In the genomic region with DNA sequence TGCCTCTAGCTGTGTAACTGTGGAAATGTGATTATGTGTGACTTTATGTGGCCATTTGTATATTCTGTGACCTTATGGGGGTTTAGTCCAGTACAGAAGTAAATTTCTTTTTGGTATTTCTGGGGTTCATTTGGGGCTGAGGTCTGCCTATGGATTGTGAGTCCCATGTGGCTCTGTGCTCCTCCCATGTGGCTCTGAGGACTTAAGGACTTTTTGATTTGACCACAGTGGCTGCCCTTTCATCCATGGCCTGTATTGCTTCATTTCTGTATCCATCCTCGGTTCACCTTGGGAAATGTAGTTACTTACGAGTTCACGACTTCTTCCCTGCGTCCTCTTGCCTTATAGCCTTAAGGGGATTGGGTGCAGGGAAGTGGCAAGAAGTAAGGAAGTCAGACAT, we compare ENCODE assay signal across 9 cellular contexts. TPM values are rescaled to one million over a fixed set of nuclear protein-coding genes. Genes with fewer than 3 reads are reported as not detected.
A peak's percentile ranks its signal among the peaks of the same experiment; 100 is the strongest.
DNase-seq lines count a peak whose midpoint lies in the region; ATAC-seq and TF ChIP-seq lines count a peak whose summit lies in the region.
"Had no signal": no experiment of that assay in that cellular context is flagged by ENCODE, and none has a peak within 500 bp of the region (broad histone marks: within the 10 kb centered on the region; RNA-seq: fewer than 3 reads in every experiment).

No MANE protein-coding gene starts in this region.

- H2BK5ac ChIP-seq in neuronal stem cell (ENCODE audit: low read length) = no peak overlapping the region

- TF ChIP-seq POLR2A in NB4 (IDR thresholded peaks at IDR 0.05; ENCODE audit: extremely low read depth, insufficient read length) = no peak

- H3K4me1 ChIP-seq in ectodermal cell (ENCODE audit: control insufficient read depth, insufficient read depth, low read length) (no peaks in the 10 kb centered on the region), neuronal stem cell (ENCODE audit: control insufficient read depth in 2 of 2, insufficient read depth in 1 of 2, low read depth in 1 of 2, low read length in 2 of 2) (peaks cover 2 to 7% of the 10 kb centered on the region in 2 donors)

- H2AK5ac ChIP-seq in neuronal stem cell (ENCODE audit: low read depth, low read length) = no peak overlapping the region

- H4K91ac ChIP-seq in neuronal stem cell (ENCODE audit: low read depth, low read length, poor library complexity) = no peak overlapping the region

- in situ Hi-C loops in Caki2 (cut with HindIII; ENCODE audit: low pct_unique_long_range_greater_than_20kb, low sequenced_read_pairs) = no loop called here

- DNase-seq in Caki2 (ENCODE audit: low read depth) (peak; percentile 10), NB4 (ENCODE audit: low read depth) (peak; percentile 14), neuronal stem cell (ENCODE audit: low spot score) (no peak), NCI-H69 (lab: John Stamatoyannopoulos, UW) (no peak), NCI-H1092 (lab: John Stamatoyannopoulos, UW) (no peak)
- no peak for DNase-seq in stimulated activated CD4-positive, alpha-beta T cell treated with anti-CD3 and anti-CD28 coated beads, Interleukin-2, amount 100 ng/mL, for 48 hours
- DNase-seq: midbrain had no signal

- H3K23ac ChIP-seq in neuronal stem cell (ENCODE audit: low read depth, low read length, poor library complexity) = no peak overlapping the region

- no peak overlapping the region for H2BK12ac ChIP-seq in neuronal stem cell (ENCODE audit: low read length)

- TF ChIP-seq CTCF in NB4 (IDR thresholded peaks at IDR 0.05; ENCODE audit: low read depth, low read length) = no peak

- no peak overlapping the region for H3K4ac ChIP-seq in neuronal stem cell (ENCODE audit: low read length)

- peak overlapping the region; percentile 66 for H3K4me2 ChIP-seq in neuronal stem cell (ENCODE audit: insufficient read depth, low read length, poor library complexity, severe bottlenecking)

- H3K4me3 ChIP-seq in NB4 (ENCODE audit: low read depth, low read length) (peak overlapping the region; percentile 99), ectodermal cell (ENCODE audit: insufficient read depth, low read depth, low read length) (peak overlapping the region; percentile 87), neuronal stem cell (ENCODE audit: low read length in 2 of 2) (peak overlapping the region; percentile 76 to 98)

- peaks cover 4% of the 10 kb centered on the region for H3K79me1 ChIP-seq in neuronal stem cell (ENCODE audit: low read depth, low read length)

- H3K36me3 ChIP-seq in ectodermal cell (ENCODE audit: control insufficient read depth, insufficient read depth, low read length) (no peaks in the 10 kb centered on the region), neuronal stem cell (replicated peaks in 1 of 2; ENCODE audit: control insufficient read depth in 2 of 2, insufficient read depth in 2 of 2, low read length in 2 of 2) (peaks cover 2 to 3% of the 10 kb centered on the region in 2 donors)

- no peak overlapping the region for H3K27ac ChIP-seq in ectodermal cell (ENCODE audit: insufficient read depth, low read depth, low read length, poor library complexity, severe bottlenecking)
- no peak overlapping the region for H3K27ac ChIP-seq in neuronal stem cell (replicated peaks; ENCODE audit: low read length)

- no peak overlapping the region for H2BK15ac ChIP-seq in neuronal stem cell (ENCODE audit: low read length)

- peak overlapping the region; percentile 48 for H3K14ac ChIP-seq in neuronal stem cell (ENCODE audit: low read length)

- no peak overlapping the region for H3K9ac ChIP-seq in neuronal stem cell (ENCODE audit: low read depth, low read length, poor library complexity)

- H3K18ac ChIP-seq in neuronal stem cell (ENCODE audit: low read length) = no peak overlapping the region

- H3K9me3 ChIP-seq in ectodermal cell (ENCODE audit: control insufficient read depth, low read length) (peaks cover 3% of the 10 kb centered on the region), neuronal stem cell (replicated peaks in 1 of 2; ENCODE audit: control insufficient read depth in 2 of 2, insufficient read depth in 1 of 2, low read depth in 1 of 2, low read length in 2 of 2) (peaks cover 2 to 34% of the 10 kb centered on the region in 2 donors)

- H4K8ac ChIP-seq in neuronal stem cell (ENCODE audit: low read depth, low read length) = no peak overlapping the region

- ATAC-seq in HG03039 (IDR thresholded peaks at IDR 0.05; ENCODE audit: unreplicated experiment) = no peak

- no peaks in the 10 kb centered on the region for H3K27me3 ChIP-seq in ectodermal cell (ENCODE audit: control insufficient read depth, insufficient read depth, low read length, poor library complexity, severe bottlenecking)
- no peaks in the 10 kb centered on the region for H3K27me3 ChIP-seq in neuronal stem cell (ENCODE audit: control insufficient read depth in 3 of 3, insufficient read depth in 3 of 3, low read depth in 1 of 3, low read length in 3 of 3)

- no peak overlapping the region for H2AFZ ChIP-seq in neuronal stem cell (ENCODE audit: low read length)

- WGBS in ectodermal cell, 2 experiments = 93 to 94% methylated on average over 4 of the region's 4 CpGs
- WGBS in neuronal stem cell (ENCODE audit: extremely low coverage in 2 of 2, insufficient read length in 2 of 2, insufficient replicate concordance in 1 of 2), 2 donors = no CpG with 5 or more reads among the region's 4 CpGs

- H2BK120ac ChIP-seq in neuronal stem cell (ENCODE audit: low read depth, low read length) = no peak overlapping the region

RNA-seq across cellular contexts. Expression of a gene that starts 1.0 kb away (rescaled TPM):
- total RNA-seq in Caki2 (2014; rRNA removed; shearing (Covaris generic); ENCODE audit: low replicate concordance) = 6.2 and 14.6 TPM in 2 replicates
- 15.3 TPM for polyA plus RNA-seq in ectodermal cell (2013, experiment 1 of 4)
- polyA plus RNA-seq in ectodermal cell (2013, experiment 2 of 4) = 16.6 TPM
- 15.5 TPM for polyA plus RNA-seq in ectodermal cell (2013, experiment 3 of 4)
- polyA plus RNA-seq in ectodermal cell (2013, experiment 4 of 4) = 13.3 TPM
- polyA plus RNA-seq in neuronal stem cell (2013, experiment 1 of 2) = 10.2 TPM
- polyA plus RNA-seq in neuronal stem cell (2013, experiment 2 of 2) = 9.0 TPM

Comparison
In these comparisons a context has a peak if more than half of its experiments do, and no peak if none do; other contexts are left out.
1. DNase-seq: peak in Caki2 (single experiment) and NB4 (single experiment); none in neuronal stem cell (single experiment), stimulated activated CD4-positive, alpha-beta T cell treated with anti-CD3 and anti-CD28 coated beads, Interleukin-2, amount 100 ng/mL, for 48 hours (0 of 2), NCI-H69 (single experiment) and NCI-H1092 (single experiment).
2. Peak in every context shown above with its lines, with median percentiles within 50 percentile points of each other: H3K4me3 ChIP-seq.